3 cellular contexts compared by ENCODE assay signal in the genomic region with DNA sequence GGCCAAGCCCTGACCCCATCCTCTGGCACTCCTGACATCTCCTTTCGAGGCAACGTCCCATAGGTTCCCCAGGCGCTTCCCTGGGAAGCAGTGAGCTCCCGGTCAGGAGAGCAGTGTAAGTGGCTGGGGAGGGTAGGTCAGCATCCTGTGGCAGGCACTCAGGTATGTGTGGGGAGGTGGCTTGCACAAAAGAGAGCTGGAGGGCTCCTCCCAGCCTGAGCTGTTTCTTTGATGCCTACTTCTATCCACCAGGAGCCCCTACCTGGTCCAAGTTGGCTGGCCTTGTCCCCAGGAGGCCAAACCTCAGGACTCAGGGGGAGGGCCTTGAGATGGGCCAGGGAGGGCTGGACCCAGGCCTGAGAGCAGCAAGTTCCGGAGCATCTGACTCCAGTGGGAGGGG.
TF ChIP-seq lines count a peak whose summit lies in the region.

No MANE protein-coding gene starts in this region.

TF ChIP-seq in GM23338, 12 proteins besides CTCF, POLR2A, EP300 and RAD21 (continues in another document):
- TF ChIP-seq, protein P1, sequence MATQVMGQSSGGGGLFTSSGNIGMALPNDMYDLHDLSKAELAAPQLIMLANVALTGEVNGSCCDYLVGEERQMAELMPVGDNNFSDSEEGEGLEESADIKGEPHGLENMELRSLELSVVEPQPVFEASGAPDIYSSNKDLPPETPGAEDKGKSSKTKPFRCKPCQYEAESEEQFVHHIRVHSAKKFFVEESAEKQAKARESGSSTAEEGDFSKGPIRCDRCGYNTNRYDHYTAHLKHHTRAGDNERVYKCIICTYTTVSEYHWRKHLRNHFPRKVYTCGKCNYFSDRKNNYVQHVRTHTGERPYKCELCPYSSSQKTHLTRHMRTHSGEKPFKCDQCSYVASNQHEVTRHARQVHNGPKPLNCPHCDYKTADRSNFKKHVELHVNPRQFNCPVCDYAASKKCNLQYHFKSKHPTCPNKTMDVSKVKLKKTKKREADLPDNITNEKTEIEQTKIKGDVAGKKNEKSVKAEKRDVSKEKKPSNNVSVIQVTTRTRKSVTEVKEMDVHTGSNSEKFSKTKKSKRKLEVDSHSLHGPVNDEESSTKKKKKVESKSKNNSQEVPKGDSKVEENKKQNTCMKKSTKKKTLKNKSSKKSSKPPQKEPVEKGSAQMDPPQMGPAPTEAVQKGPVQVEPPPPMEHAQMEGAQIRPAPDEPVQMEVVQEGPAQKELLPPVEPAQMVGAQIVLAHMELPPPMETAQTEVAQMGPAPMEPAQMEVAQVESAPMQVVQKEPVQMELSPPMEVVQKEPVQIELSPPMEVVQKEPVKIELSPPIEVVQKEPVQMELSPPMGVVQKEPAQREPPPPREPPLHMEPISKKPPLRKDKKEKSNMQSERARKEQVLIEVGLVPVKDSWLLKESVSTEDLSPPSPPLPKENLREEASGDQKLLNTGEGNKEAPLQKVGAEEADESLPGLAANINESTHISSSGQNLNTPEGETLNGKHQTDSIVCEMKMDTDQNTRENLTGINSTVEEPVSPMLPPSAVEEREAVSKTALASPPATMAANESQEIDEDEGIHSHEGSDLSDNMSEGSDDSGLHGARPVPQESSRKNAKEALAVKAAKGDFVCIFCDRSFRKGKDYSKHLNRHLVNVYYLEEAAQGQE (IDR thresholded peaks at IDR 0.05; ENCODE audit: unreplicated experiment) = no peak

TF ChIP-seq in H1, 55 proteins besides CTCF, POLR2A, EP300 and RAD21:
- TF ChIP-seq ASH2L (IDR thresholded peaks at IDR 0.05; ENCODE audit: low read length) = no peak
- TF ChIP-seq CTBP2 (IDR thresholded peaks at IDR 0.05; ENCODE audit: borderline replicate concordance, insufficient read depth, insufficient read length, low read length) = no peak
- no peak for TF ChIP-seq CHD1 (IDR thresholded peaks at IDR 0.05; ENCODE audit: low read depth, low read length)
- no peak for TF ChIP-seq HDAC6 (IDR thresholded peaks at IDR 0.05; ENCODE audit: low read depth, low read length)
- TF ChIP-seq RXRA (IDR thresholded peaks at IDR 0.05; ENCODE audit: insufficient read depth, low read depth, low read length) = no peak
- no peak for TF ChIP-seq CBX5 (IDR thresholded peaks at IDR 0.05; ENCODE audit: low read depth, low read length)
- TF ChIP-seq SIX5 (IDR thresholded peaks at IDR 0.05; ENCODE audit: low read depth, low read length) = no peak
- TF ChIP-seq FOSL1 (IDR thresholded peaks at IDR 0.05; ENCODE audit: insufficient read depth, low read depth, low read length) = no peak
- TF ChIP-seq SUZ12 (IDR thresholded peaks at IDR 0.05; ENCODE audit: low read length) = no peak
- TF ChIP-seq PHF8 (conservative IDR thresholded peaks at IDR 0.05; ENCODE audit: low read depth, low read length) = no peak
- TF ChIP-seq SP2 (IDR thresholded peaks at IDR 0.05; ENCODE audit: low read length) = no peak
- no peak for TF ChIP-seq SP4 (IDR thresholded peaks at IDR 0.05; ENCODE audit: low read length)
- no peak for TF ChIP-seq TAF1 (IDR thresholded peaks at IDR 0.05; ENCODE audit: low read depth, low read length)
- TF ChIP-seq KDM1A (IDR thresholded peaks at IDR 0.05; ENCODE audit: borderline replicate concordance, low read length) = no peak
- TF ChIP-seq, protein P2, sequence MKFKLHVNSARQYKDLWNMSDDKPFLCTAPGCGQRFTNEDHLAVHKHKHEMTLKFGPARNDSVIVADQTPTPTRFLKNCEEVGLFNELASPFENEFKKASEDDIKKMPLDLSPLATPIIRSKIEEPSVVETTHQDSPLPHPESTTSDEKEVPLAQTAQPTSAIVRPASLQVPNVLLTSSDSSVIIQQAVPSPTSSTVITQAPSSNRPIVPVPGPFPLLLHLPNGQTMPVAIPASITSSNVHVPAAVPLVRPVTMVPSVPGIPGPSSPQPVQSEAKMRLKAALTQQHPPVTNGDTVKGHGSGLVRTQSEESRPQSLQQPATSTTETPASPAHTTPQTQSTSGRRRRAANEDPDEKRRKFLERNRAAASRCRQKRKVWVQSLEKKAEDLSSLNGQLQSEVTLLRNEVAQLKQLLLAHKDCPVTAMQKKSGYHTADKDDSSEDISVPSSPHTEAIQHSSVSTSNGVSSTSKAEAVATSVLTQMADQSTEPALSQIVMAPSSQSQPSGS (IDR thresholded peaks at IDR 0.05; ENCODE audit: low read length) = no peak

TF ChIP-seq in neural cell, 6 proteins besides CTCF, POLR2A, EP300 and RAD21:
- TF ChIP-seq SMC3 (conservative IDR thresholded peaks at IDR 0.05; ENCODE audit: poor library complexity) (no peak), EZH2 (IDR thresholded peaks at IDR 0.05; ENCODE audit: borderline replicate concordance, insufficient read depth, low read length, poor library complexity, severe bottlenecking) (no peak), TAF1 (IDR thresholded peaks at IDR 0.05; ENCODE audit: low read depth) (no peak), MXI1 (conservative IDR thresholded peaks at IDR 0.05; ENCODE audit: poor library complexity, severe bottlenecking) (no peak), POLR2AphosphoS5 (IDR thresholded peaks at IDR 0.05) (no peak)
- TF ChIP-seq, protein P1 (IDR thresholded peaks at IDR 0.05; ENCODE audit: borderline replicate concordance) = no peak
